Comparison of ENCODE assay signal across 1 cellular context in genomic region chr19:57103573-57104277, GRCh38.
TF ChIP-seq lines count a peak whose summit lies in the region.

No MANE protein-coding gene starts in this region.

TF ChIP-seq in HepG2, 621 proteins besides CTCF, POLR2A, EP300 and RAD21 (continued from another document and continues in another):
- TF ChIP-seq ZNF407 (CRISPR knock-in tag; IDR thresholded peaks at IDR 0.05; ENCODE audit: not compliant biosample characterization), result no peak
- 0 out of 4 replicates have a peak, but pooled peaks of 1 of the 2 experiments have one; percentile 50 for TF ChIP-seq HMGXB4 (CRISPR knock-in tag; IDR thresholded peaks at IDR 0.05; ENCODE audit: borderline replicate concordance in 1 of 2, low read depth in 1 of 2)
- peak; percentile 76 for TF ChIP-seq SMC3 (IDR thresholded peaks at IDR 0.05; ENCODE audit: low read length)
- no peak for TF ChIP-seq CHD2 (IDR thresholded peaks at IDR 0.05; ENCODE audit: low read depth, low read length)
- TF ChIP-seq PRDM10 (CRISPR knock-in tag; IDR thresholded peaks at IDR 0.05; ENCODE audit: low read depth), result peak; percentile 90
- 0 out of 2 replicates have a peak, but pooled peaks have one; percentile 43 for TF ChIP-seq ZFP90 (CRISPR knock-in tag; IDR thresholded peaks at IDR 0.05; ENCODE audit: borderline replicate concordance)
- 0 out of 2 replicates have a peak, but pooled peaks have one; percentile 14 for TF ChIP-seq CEBPG (CRISPR knock-in tag; IDR thresholded peaks at IDR 0.05)
- no peak for TF ChIP-seq ZNF772 (CRISPR knock-in tag; IDR thresholded peaks at IDR 0.05)
- no peak for TF ChIP-seq CBX2 (IDR thresholded peaks at IDR 0.05; ENCODE audit: low read depth, low read length)
- no peak for TF ChIP-seq CBX2 (CRISPR knock-in tag; IDR thresholded peaks at IDR 0.05; ENCODE audit: low read depth)
- 0 out of 2 replicates have a peak, but pooled peaks have one; percentile 28 for TF ChIP-seq GMEB1 (CRISPR knock-in tag; IDR thresholded peaks at IDR 0.05; ENCODE audit: borderline replicate concordance)
- TF ChIP-seq ARID2 (CRISPR knock-in tag; IDR thresholded peaks at IDR 0.05; ENCODE audit: borderline replicate concordance), result 0 out of 2 replicates have a peak, but pooled peaks have one; percentile 16
- 0 out of 2 replicates have a peak, but pooled peaks have one; percentile 22 for TF ChIP-seq ZNF710 (CRISPR knock-in tag; IDR thresholded peaks at IDR 0.05; ENCODE audit: borderline replicate concordance)
- TF ChIP-seq HOXA5 (CRISPR knock-in tag; IDR thresholded peaks at IDR 0.05), result 0 out of 2 replicates have a peak, but pooled peaks have one; percentile 46
- TF ChIP-seq BORCS8-MEF2B (CRISPR knock-in tag; IDR thresholded peaks at IDR 0.05), result 0 out of 2 replicates have a peak, but pooled peaks have one; percentile 27
- TF ChIP-seq ZNF235 (CRISPR knock-in tag; IDR thresholded peaks at IDR 0.05; ENCODE audit: borderline replicate concordance), result no peak
- TF ChIP-seq KAT8 (CRISPR knock-in tag; IDR thresholded peaks at IDR 0.05), result 0 out of 2 replicates have a peak, but pooled peaks have one; percentile 11
- TF ChIP-seq ZFP91 (CRISPR knock-in tag; IDR thresholded peaks at IDR 0.05; ENCODE audit: borderline replicate concordance), result no peak
- no peak for TF ChIP-seq CREB1 (IDR thresholded peaks at IDR 0.05)
- 0 out of 2 replicates have a peak, but pooled peaks have one; percentile 12 for TF ChIP-seq CREB1 (CRISPR knock-in tag; IDR thresholded peaks at IDR 0.05)
- 0 out of 2 replicates have a peak, but pooled peaks have one; percentile 12 for TF ChIP-seq ELF1 (CRISPR knock-in tag; IDR thresholded peaks at IDR 0.05)
- peak; percentile 14; the same call in 1 of the 2 replicates for TF ChIP-seq GABPB1 (CRISPR knock-in tag; IDR thresholded peaks at IDR 0.05)
- peak; percentile 91 for TF ChIP-seq STAG1 (CRISPR knock-in tag; IDR thresholded peaks at IDR 0.05)
- TF ChIP-seq U2AF1 (optimal IDR thresholded peaks at IDR 0.05; ENCODE audit: low read depth, low read length), result no peak
- peak; percentile 62; the same call in 1 of the 2 replicates for TF ChIP-seq ZNF768 (CRISPR knock-in tag; IDR thresholded peaks at IDR 0.05)
- peak; percentile 86 for TF ChIP-seq THAP11 (CRISPR knock-in tag; IDR thresholded peaks at IDR 0.05)
- TF ChIP-seq ZNF331 (CRISPR knock-in tag; IDR thresholded peaks at IDR 0.05), result 0 out of 2 replicates have a peak, but pooled peaks have one; percentile 36
- peak; percentile 50; the same call in 1 of the 2 replicates for TF ChIP-seq SAP130 (CRISPR knock-in tag; IDR thresholded peaks at IDR 0.05; ENCODE audit: low read depth)
- TF ChIP-seq TBX2 (CRISPR knock-in tag; IDR thresholded peaks at IDR 0.05; ENCODE audit: borderline replicate concordance), result 0 out of 2 replicates have a peak, but pooled peaks have one; percentile 24
- no peak for TF ChIP-seq FOXJ3 (CRISPR knock-in tag; IDR thresholded peaks at IDR 0.05; ENCODE audit: borderline replicate concordance)
- TF ChIP-seq GABPA (IDR thresholded peaks at IDR 0.05; ENCODE audit: low read depth, low read length), result no peak
- peak; percentile 52 for TF ChIP-seq GABPA (CRISPR knock-in tag; IDR thresholded peaks at IDR 0.05; ENCODE audit: low read depth)
- no peak for TF ChIP-seq DZIP1 (CRISPR knock-in tag; IDR thresholded peaks at IDR 0.05)
